ENCODE assay signal across 1 cellular context in genomic region chr21:39196838-39197237, GRCh38.
TF ChIP-seq lines count a peak whose summit lies in the region.

No MANE protein-coding gene starts in this region.

TF ChIP-seq in GM12878, 131 proteins besides CTCF, POLR2A, EP300 and RAD21:
- TF ChIP-seq CBX5 (IDR thresholded peaks at IDR 0.05; ENCODE audit: low read depth) (no peak), POLR2AphosphoS2 (IDR thresholded peaks at IDR 0.05; ENCODE audit: low read depth, low read length) (no peak), ZNF592 (IDR thresholded peaks at IDR 0.05) (no peak)
